ENCODE assay signal across 12 cellular contexts in the genomic region with DNA sequence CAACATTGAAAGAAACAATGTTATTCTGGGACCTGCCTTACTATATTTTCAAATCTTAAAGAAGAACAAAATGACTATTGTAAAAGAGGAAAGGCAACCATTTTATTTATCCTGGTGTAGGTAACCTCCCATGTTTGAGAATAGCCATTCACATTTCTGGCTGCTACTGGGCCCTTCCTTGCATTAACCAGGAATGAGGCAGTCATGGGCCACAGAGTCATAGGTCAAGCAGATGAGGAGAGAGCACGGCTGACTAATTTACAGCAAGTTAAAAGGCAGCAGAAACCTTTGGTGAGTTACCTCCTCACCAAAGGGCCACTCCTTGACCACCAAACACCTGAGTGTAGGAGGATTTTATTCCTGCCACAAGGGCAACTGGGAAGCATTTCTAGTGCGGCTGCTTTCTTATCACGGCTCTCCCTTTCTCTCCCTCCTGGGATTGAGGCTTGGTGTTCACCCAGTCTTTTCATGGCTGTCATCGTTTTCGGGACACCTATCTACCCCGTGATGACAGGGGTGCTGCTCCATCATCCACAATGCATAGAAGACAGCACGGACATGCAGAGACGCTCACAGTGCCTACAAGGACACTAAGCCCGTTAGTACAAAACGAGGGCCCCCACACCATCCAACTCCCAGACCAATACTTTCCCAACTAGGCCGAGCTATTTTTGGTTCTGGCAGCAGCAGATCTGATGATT. TPM values are rescaled to one million over a fixed set of nuclear protein-coding genes. Genes with fewer than 3 reads are reported as not detected.
"Had no signal": no experiment of that assay in that cellular context is flagged by ENCODE, and none has a peak within 500 bp of the region (broad histone marks: within the 10 kb centered on the region; RNA-seq: fewer than 3 reads in every experiment).

No MANE protein-coding gene starts in this region.

- FAIRE-seq: endometrium, TTC549, urothelium cell line had no signal

- H3K4me1 ChIP-seq: left lung had no signal

- H3K36me3 ChIP-seq: left lung had no signal

- DNase-seq: activated CD4-positive, alpha-beta T cell treated with anti-CD3 and anti-CD28 coated beads, Interleukin-2, amount 50 U/mL, for 1 hour; activated effector memory CD4-positive, alpha-beta T cell treated with Interleukin-2 at 50 U/mL for 16 hours; activated T-cell treated with anti-CD3 and anti-CD28 coated beads, Interleukin-2, amount 50 U/mL, for 1 hour; immature natural killer cell; left lung; mesendoderm; stimulated activated CD4-positive, alpha-beta T cell treated with anti-CD3 and anti-CD28 coated beads, Interleukin-4, amount 100 ng/mL, for 24 hours; stimulated activated naive CD8-positive, alpha-beta T cell treated with anti-CD3 and anti-CD28 coated beads, Interleukin-15, amount 100 ng/mL, for 72 hours; T-helper 17 cell had no signal

- H3K9me3 ChIP-seq: left lung had no signal

- H3K4me3 ChIP-seq: left lung had no signal

- H3K27ac ChIP-seq: left lung had no signal

RNA-seq across cellular contexts. Expression of a gene that starts 4.4 kb away (rescaled TPM):
- total RNA-seq: T-helper 17 cell had no signal
- polyA plus RNA-seq: immature natural killer cell had no signal
